Comparison of ENCODE assay signal across 8 cellular contexts in the genomic region with DNA sequence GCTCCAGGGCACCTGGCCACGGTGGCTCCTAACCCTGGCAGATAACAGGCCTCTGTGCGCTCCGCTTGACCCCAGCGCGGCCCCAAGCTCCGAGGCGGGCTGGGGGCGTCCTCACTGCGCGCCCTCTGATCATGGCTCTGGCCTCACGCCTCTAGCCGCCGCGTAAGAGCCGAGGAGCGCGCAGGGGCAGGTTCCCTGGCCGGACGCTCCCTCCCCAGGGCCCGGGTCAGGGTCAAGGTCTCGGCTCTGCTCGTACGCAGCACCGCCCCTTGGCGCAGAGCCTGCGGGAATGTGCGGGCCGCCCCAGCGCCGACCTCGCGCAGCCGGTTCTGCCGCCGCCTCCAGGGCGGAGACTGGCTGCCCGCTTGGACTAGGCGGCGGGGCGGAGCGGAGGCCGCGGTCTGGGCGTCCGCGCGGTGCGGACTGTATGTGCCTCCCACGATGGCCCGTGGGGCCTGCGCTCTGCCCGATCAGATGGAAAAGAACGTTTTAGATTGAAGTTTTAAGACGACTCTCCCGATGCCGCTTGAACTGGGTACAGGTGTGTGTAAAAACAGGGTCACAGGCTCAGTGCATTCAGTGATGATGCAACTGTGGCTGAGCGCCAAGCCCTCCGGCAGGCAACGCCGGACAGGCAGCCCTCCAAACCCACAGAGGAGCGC. TPM values are rescaled to one million over a fixed set of nuclear protein-coding genes. Genes with fewer than 3 reads are reported as not detected.
A peak's percentile ranks its signal among the peaks of the same experiment; 100 is the strongest.
DNase-seq lines count a peak whose midpoint lies in the region; ATAC-seq and TF ChIP-seq lines count a peak whose summit lies in the region.

No MANE protein-coding gene starts in this region.

- H2AFZ ChIP-seq in mammary epithelial cell (ENCODE audit: low read depth, low read length), result peak overlapping the region; percentile 92

- in situ Hi-C loops in mammary epithelial cell (cut with MboI; ENCODE audit: low sequenced_read_pairs in 2 of 2), result no loop called here

- H3K9me3 ChIP-seq in mammary epithelial cell (replicated peaks; ENCODE audit: insufficient read depth, low read length) (no peaks in the 10 kb centered on the region), skeletal muscle satellite cell (replicated peaks; ENCODE audit: low read length) (no peaks in the 10 kb centered on the region)

- no TSS peak for BruUV-seq in mammary epithelial cell (replicated peaks; lab: Mats Ljungman, UMichigan)

- CTCF ChIA-PET in mammary epithelial cell (lab: Charles Lee; ENCODE audit: low non-redundant PET), result interaction anchor here (0.5 kb wide), 1 partner anchor 237 kb away, joined by 4 read pairs; no protein-coding TSS in a partner anchor

- dilution Hi-C loops in mammary epithelial cell (cut with HindIII; ENCODE audit: low sequenced_read_pairs), result no loop called here

- H4K20me1 ChIP-seq in mammary epithelial cell (ENCODE audit: insufficient read depth, low read length), result no peaks in the 10 kb centered on the region

- WGBS in mammary epithelial cell (ENCODE audit: low coverage, missing lambda C conversion rate), result 4% methylated on average over 5 of the region's 61 CpGs

- no peak overlapping the region for H3K9ac ChIP-seq in mammary epithelial cell (ENCODE audit: insufficient read depth, low read length)
- no peak overlapping the region for H3K9ac ChIP-seq in skeletal muscle satellite cell (ENCODE audit: low read depth, low read length)

- DNase-seq in ELR (ENCODE audit: low read depth), result peak; percentile 58
- DNase-seq in OCI-M1 (lab: John Stamatoyannopoulos, UW), result peak; percentile 77
- DNase-seq in mammary epithelial cell, result peak; percentile 40
- peak; percentile 90 for DNase-seq in iPS-NIHi7 (ENCODE audit: extremely low spot score)
- DNase-seq in DMS114 treated with DMSO at 0.1 percent for 48 hours (lab: John Stamatoyannopoulos, UW; ENCODE audit: unreplicated experiment), result no peak
- DNase-seq in GDM1 (lab: John Stamatoyannopoulos, UW), result no peak

- peak overlapping the region; percentile 99 for H3K4me2 ChIP-seq in mammary epithelial cell (ENCODE audit: insufficient read depth, low read depth, low read length)
- peak overlapping the region; percentile 95 for H3K4me2 ChIP-seq in skeletal muscle satellite cell (ENCODE audit: low read length)

- H3K27ac ChIP-seq in mammary epithelial cell (ENCODE audit: insufficient read depth, low read depth, low read length), result no peak overlapping the region

- H3K27me3 ChIP-seq in mammary epithelial cell (ENCODE audit: insufficient read depth, low read length), result no peaks in the 10 kb centered on the region
- peaks cover 60% of the 10 kb centered on the region for H3K27me3 ChIP-seq in skeletal muscle satellite cell (ENCODE audit: control insufficient read depth, insufficient read depth, low read length)

- no peaks in the 10 kb centered on the region for H3K36me3 ChIP-seq in mammary epithelial cell (ENCODE audit: insufficient read depth, low read length)
- H3K36me3 ChIP-seq in skeletal muscle satellite cell (ENCODE audit: insufficient read depth, low read length), result no peaks in the 10 kb centered on the region

- peak overlapping the region; percentile 22 to 60 (median 43) for H3K4me3 ChIP-seq in mammary epithelial cell (replicated peaks in 1 of 3; ENCODE audit: insufficient read depth in 1 of 3, low read depth in 2 of 3, low read length in 3 of 3)
- peak overlapping the region; percentile 73 for H3K4me3 ChIP-seq in skeletal muscle satellite cell (ENCODE audit: low read length)

- peak; percentile 68 for ATAC-seq in GM21723 (IDR thresholded peaks at IDR 0.05; ENCODE audit: unreplicated experiment)

- no peak for TF ChIP-seq CTCF in mammary epithelial cell (conservative IDR thresholded peaks at IDR 0.05 in 1 of 2, IDR thresholded peaks at IDR 0.05 in 1 of 2; ENCODE audit: extremely low read depth in 1 of 2, insufficient read depth in 1 of 2, low read depth in 1 of 2, low read length in 2 of 2)

- intact Hi-C loops in mammary epithelial cell (cut with micrococcal nuclease), result no loop called here

- no peaks in the 10 kb centered on the region for H3K79me2 ChIP-seq in mammary epithelial cell (ENCODE audit: insufficient read depth, low read length)

- peaks cover 25% of the 10 kb centered on the region for H3K4me1 ChIP-seq in mammary epithelial cell (ENCODE audit: insufficient read depth, low read length)
- peaks cover 12% of the 10 kb centered on the region for H3K4me1 ChIP-seq in skeletal muscle satellite cell (ENCODE audit: control insufficient read depth, insufficient read depth, low read length)

RNA-seq across cellular contexts. Expression of a gene that starts 40.8 kb away (rescaled TPM):
- 10 to 100 TPM in 1 of 2 donors, 1 to 10 TPM in 1; 9.8 to 11.1 TPM for total RNA-seq in mammary epithelial cell
- polyA plus RNA-seq in mammary epithelial cell, result 7.7 TPM
- polyA minus RNA-seq in mammary epithelial cell, result 6.6 TPM
- total RNA-seq in skeletal muscle satellite cell (2012; rRNA removed), result 7.1 and 8.3 TPM in 2 replicates

RNA-seq across cellular contexts. Expression of a gene that starts 53.2 kb away (rescaled TPM):
- 10 to 100 TPM; 17.3 to 25.8 TPM for total RNA-seq in mammary epithelial cell
- polyA plus RNA-seq in mammary epithelial cell, result 13.2 TPM
- 4.3 TPM for polyA minus RNA-seq in mammary epithelial cell
- 10.5 and 11.7 TPM in 2 replicates for total RNA-seq in skeletal muscle satellite cell (2012; rRNA removed)

RNA-seq across cellular contexts. Expression of a gene that starts 57.5 kb away (rescaled TPM):
- total RNA-seq in mammary epithelial cell, result 10 to 100 TPM; 13.8 to 14.3 TPM
- 12.2 TPM for polyA plus RNA-seq in mammary epithelial cell
- 17.9 TPM for polyA minus RNA-seq in mammary epithelial cell
- 13.7 and 15.1 TPM in 2 replicates for total RNA-seq in skeletal muscle satellite cell (2012; rRNA removed)

Comparison
In these comparisons a context has a peak if more than half of its experiments do, and no peak if none do; other contexts are left out.
1. DNase-seq: peak in ELR (single experiment), OCI-M1 (single experiment), mammary epithelial cell (single experiment) and iPS-NIHi7 (single experiment); none in DMS114 treated with DMSO at 0.1 percent for 48 hours (single experiment) and GDM1 (single experiment).